ENCODE assay signal across 9 cellular contexts in the genomic region with DNA sequence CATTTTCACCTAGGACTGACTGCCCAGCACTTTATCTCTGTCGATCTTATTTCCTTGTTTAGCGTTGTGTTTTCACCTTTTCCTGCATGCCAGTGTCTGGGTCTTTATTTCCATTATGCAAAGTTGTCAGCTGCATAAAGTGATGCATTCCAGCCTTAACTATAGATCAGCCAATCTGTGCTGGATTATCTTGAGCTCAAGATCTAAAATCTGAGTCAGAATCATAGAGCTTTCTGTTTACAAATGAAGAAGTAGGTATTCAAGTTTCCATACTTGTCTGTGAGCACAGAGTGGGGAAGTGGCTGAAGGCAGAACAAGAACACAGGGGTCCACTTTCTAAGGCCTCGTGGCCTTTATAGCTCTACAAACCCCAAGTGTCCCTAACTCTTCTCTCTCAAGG.
DNase-seq lines count a peak whose midpoint lies in the region; ATAC-seq and TF ChIP-seq lines count a peak whose summit lies in the region.
"Had no signal": no experiment of that assay in that cellular context is flagged by ENCODE, and none has a peak within 500 bp of the region (broad histone marks: within the 10 kb centered on the region; RNA-seq: fewer than 3 reads in every experiment).

No MANE protein-coding gene starts in this region.

- peaks cover 4% of the 10 kb centered on the region for H3K4me1 Mint-ChIP-seq in type B pancreatic cell (ENCODE audit: unreplicated experiment)

- H3K4me3 ChIP-seq in neural cell (ENCODE audit: low read length), result peak overlapping the region; percentile 6

- peak overlapping the region; percentile 15 for H3K4me2 ChIP-seq in neural cell (ENCODE audit: low read length)

- peaks cover 3% of the 10 kb centered on the region for H3F3A ChIP-seq in neural cell (ENCODE audit: insufficient read depth, low read length, poor library complexity, severe bottlenecking)

- H3K27me3 ChIP-seq in neural cell (ENCODE audit: insufficient read depth, low read depth, low read length), result no peaks in the 10 kb centered on the region

- TF ChIP-seq EP300 in neural cell (conservative IDR thresholded peaks at IDR 0.05; ENCODE audit: poor library complexity, severe bottlenecking), result no peak

- H3K36me3 ChIP-seq in neural cell (ENCODE audit: insufficient read depth, low read length), result no peaks in the 10 kb centered on the region

- no peak overlapping the region for H3K27ac Mint-ChIP-seq in type B pancreatic cell

- no peak for TF ChIP-seq RAD21 in neural cell (conservative IDR thresholded peaks at IDR 0.05)

- H4K20me1 ChIP-seq in neural cell (ENCODE audit: insufficient read depth), result no peaks in the 10 kb centered on the region

- no peak overlapping the region for H3K4me3 Mint-ChIP-seq in type B pancreatic cell

- H3K27me3 Mint-ChIP-seq in type B pancreatic cell, result peaks cover 3% of the 10 kb centered on the region

- peak; percentile 71 for ATAC-seq in GM21576 (IDR thresholded peaks at IDR 0.05; ENCODE audit: unreplicated experiment)
- no peak for ATAC-seq in HG03108 (IDR thresholded peaks at IDR 0.05; ENCODE audit: unreplicated experiment)

- H3K9ac ChIP-seq in neural cell (ENCODE audit: low read length), result peak overlapping the region; percentile 33

- H3K9me3 Mint-ChIP-seq in type B pancreatic cell, result no peaks in the 10 kb centered on the region

- peak overlapping the region; percentile 73 for H3K27ac ChIP-seq in neural cell (ENCODE audit: low read length)

- no peaks in the 10 kb centered on the region for H3K79me2 ChIP-seq in neural cell (replicated peaks; ENCODE audit: insufficient read depth, low read length)

- H2AFZ ChIP-seq in neural cell (ENCODE audit: low read depth, low read length), result peak overlapping the region; percentile 24

- no peaks in the 10 kb centered on the region for H3K9me2 ChIP-seq in neural cell (ENCODE audit: insufficient read depth, low read length)

- no peak for TF ChIP-seq CTCF in neural cell (IDR thresholded peaks at IDR 0.05; ENCODE audit: poor library complexity, severe bottlenecking)
- no peak for TF ChIP-seq CTCF in type B pancreatic cell (conservative IDR thresholded peaks at IDR 0.05)

- DNase-seq in NCI-H82 (lab: John Stamatoyannopoulos, UW), result peak; percentile 29
- DNase-seq in NCI-H82 treated with DMSO at 0.1 percent for 48 hours (lab: John Stamatoyannopoulos, UW; ENCODE audit: unreplicated experiment), result no peak
- DNase-seq in MV-4-11 (lab: John Stamatoyannopoulos, UW), result peak; percentile 79
- no peak for DNase-seq in type B pancreatic cell (ENCODE audit: extremely low spot score, unreplicated experiment)
- no peak for DNase-seq in globus pallidus (ENCODE audit: low spot score)
- DNase-seq: activated CD4-positive, CD25-positive, alpha-beta regulatory T cell had no signal

- H3K36me3 Mint-ChIP-seq in type B pancreatic cell, result no peaks in the 10 kb centered on the region

- no peaks in the 10 kb centered on the region for H3K9me3 ChIP-seq in neural cell (ENCODE audit: low read length)

TF ChIP-seq in neural cell, 6 proteins besides CTCF, POLR2A, EP300 and RAD21:
- TF ChIP-seq MXI1 (conservative IDR thresholded peaks at IDR 0.05; ENCODE audit: poor library complexity, severe bottlenecking) (no peak), TAF1 (IDR thresholded peaks at IDR 0.05; ENCODE audit: low read depth) (no peak), POLR2AphosphoS5 (IDR thresholded peaks at IDR 0.05) (no peak), SMC3 (conservative IDR thresholded peaks at IDR 0.05; ENCODE audit: poor library complexity) (no peak), EZH2 (IDR thresholded peaks at IDR 0.05; ENCODE audit: borderline replicate concordance, insufficient read depth, low read length, poor library complexity, severe bottlenecking) (no peak)
- TF ChIP-seq, protein P1, sequence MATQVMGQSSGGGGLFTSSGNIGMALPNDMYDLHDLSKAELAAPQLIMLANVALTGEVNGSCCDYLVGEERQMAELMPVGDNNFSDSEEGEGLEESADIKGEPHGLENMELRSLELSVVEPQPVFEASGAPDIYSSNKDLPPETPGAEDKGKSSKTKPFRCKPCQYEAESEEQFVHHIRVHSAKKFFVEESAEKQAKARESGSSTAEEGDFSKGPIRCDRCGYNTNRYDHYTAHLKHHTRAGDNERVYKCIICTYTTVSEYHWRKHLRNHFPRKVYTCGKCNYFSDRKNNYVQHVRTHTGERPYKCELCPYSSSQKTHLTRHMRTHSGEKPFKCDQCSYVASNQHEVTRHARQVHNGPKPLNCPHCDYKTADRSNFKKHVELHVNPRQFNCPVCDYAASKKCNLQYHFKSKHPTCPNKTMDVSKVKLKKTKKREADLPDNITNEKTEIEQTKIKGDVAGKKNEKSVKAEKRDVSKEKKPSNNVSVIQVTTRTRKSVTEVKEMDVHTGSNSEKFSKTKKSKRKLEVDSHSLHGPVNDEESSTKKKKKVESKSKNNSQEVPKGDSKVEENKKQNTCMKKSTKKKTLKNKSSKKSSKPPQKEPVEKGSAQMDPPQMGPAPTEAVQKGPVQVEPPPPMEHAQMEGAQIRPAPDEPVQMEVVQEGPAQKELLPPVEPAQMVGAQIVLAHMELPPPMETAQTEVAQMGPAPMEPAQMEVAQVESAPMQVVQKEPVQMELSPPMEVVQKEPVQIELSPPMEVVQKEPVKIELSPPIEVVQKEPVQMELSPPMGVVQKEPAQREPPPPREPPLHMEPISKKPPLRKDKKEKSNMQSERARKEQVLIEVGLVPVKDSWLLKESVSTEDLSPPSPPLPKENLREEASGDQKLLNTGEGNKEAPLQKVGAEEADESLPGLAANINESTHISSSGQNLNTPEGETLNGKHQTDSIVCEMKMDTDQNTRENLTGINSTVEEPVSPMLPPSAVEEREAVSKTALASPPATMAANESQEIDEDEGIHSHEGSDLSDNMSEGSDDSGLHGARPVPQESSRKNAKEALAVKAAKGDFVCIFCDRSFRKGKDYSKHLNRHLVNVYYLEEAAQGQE (IDR thresholded peaks at IDR 0.05; ENCODE audit: borderline replicate concordance), result no peak

Comparison
In these comparisons a context has a peak if more than half of its experiments do, and no peak if none do; other contexts are left out.
1. DNase-seq: peak in NCI-H82 (single experiment) and MV-4-11 (single experiment); none in NCI-H82 treated with DMSO at 0.1 percent for 48 hours (single experiment), type B pancreatic cell (single experiment) and globus pallidus (single experiment).